8 cellular contexts compared by ENCODE assay signal in genomic region chr19:16078311-16078758, GRCh38. TPM values are rescaled to one million over a fixed set of nuclear protein-coding genes. Genes with fewer than 3 reads are reported as not detected.
A peak's percentile ranks its signal among the peaks of the same experiment; 100 is the strongest.
DNase-seq lines count a peak whose midpoint lies in the region; ATAC-seq, FAIRE-seq and TF ChIP-seq lines count a peak whose summit lies in the region.

No MANE protein-coding gene starts in this region.

- WGBS in mesenchymal stem cell, result 1% methylated on average over 9 of the region's 9 CpGs
- 15 to 27% methylated on average over 3 to 9 of the region's 9 CpGs for WGBS in upper lobe of left lung, 2 donors

- peaks cover 69% of the 10 kb centered on the region for H3K4me1 Mint-ChIP-seq in chondrocyte (ENCODE audit: low read depth)

- H3K79me1 ChIP-seq in mesenchymal stem cell (replicated peaks; ENCODE audit: low read length, poor library complexity, severe bottlenecking), result no peaks in the 10 kb centered on the region

- H3K14ac ChIP-seq in mesenchymal stem cell (ENCODE audit: low read length in 2 of 2), result peak overlapping the region in 1 of 2 experiments; percentile 64

- ATAC-seq in upper lobe of left lung (ENCODE audit: low FRiP score in 2 of 2) (peak in 1 of 2 donors; percentile 23), GM19455 (IDR thresholded peaks at IDR 0.05; ENCODE audit: unreplicated experiment) (no peak)

- H3K27me3 Mint-ChIP-seq in chondrocyte (ENCODE audit: low read depth), result no peaks in the 10 kb centered on the region

- TF ChIP-seq POLR2A in GM18526 (IDR thresholded peaks at IDR 0.05; ENCODE audit: extremely low read depth, insufficient read length) (peak; percentile 11), upper lobe of left lung (IDR thresholded peaks at IDR 0.05) (no peak)

- H3K9ac ChIP-seq in mesenchymal stem cell (ENCODE audit: low read length), result peak overlapping the region; percentile 96

- H3K4me3 ChIP-seq in SJSA1, result peak overlapping the region; percentile 97
- H3K4me3 ChIP-seq in mesenchymal stem cell (ENCODE audit: insufficient read depth in 1 of 2, low read depth in 1 of 2, low read length in 2 of 2), result peak overlapping the region; percentile 96 to 100
- peak overlapping the region; percentile 78 to 98 (median 88) for H3K4me3 ChIP-seq in upper lobe of left lung

- peak overlapping the region; percentile 91 for H2BK120ac ChIP-seq in mesenchymal stem cell (ENCODE audit: low read depth, low read length)

- H3K36me3 ChIP-seq in SJSA1 (peaks cover 64% of the 10 kb centered on the region), mesenchymal stem cell (ENCODE audit: control insufficient read depth in 1 of 2, insufficient read depth in 2 of 2, low read depth in 1 of 2, low read length in 2 of 2) (peaks cover 34 to 51% of the 10 kb centered on the region in 2 experiments), upper lobe of left lung (peaks cover 0 to 39% (median 22%) of the 10 kb centered on the region in 4 donors)

- H2BK12ac ChIP-seq in mesenchymal stem cell (ENCODE audit: low read length in 2 of 2), result no peak overlapping the region

- peak overlapping the region; percentile 79 for H2AK5ac ChIP-seq in mesenchymal stem cell (ENCODE audit: low read length, severe bottlenecking)

- H2BK15ac ChIP-seq in mesenchymal stem cell (ENCODE audit: low read depth, poor library complexity, severe bottlenecking), result peak overlapping the region; percentile 26

- H3K27me3 ChIP-seq in SJSA1 (replicated peaks) (no peaks in the 10 kb centered on the region), mesenchymal stem cell (ENCODE audit: control insufficient read depth in 1 of 2, insufficient read depth in 1 of 2, low read length in 2 of 2) (no peaks in the 10 kb centered on the region), upper lobe of left lung (no peaks in the 10 kb centered on the region)

- H3K18ac ChIP-seq in mesenchymal stem cell (ENCODE audit: low read depth in 1 of 2, low read length in 2 of 2), result peak overlapping the region; percentile 69 to 88

- H3K4me1 ChIP-seq in SJSA1 (replicated peaks), result peaks cover 37% of the 10 kb centered on the region
- peaks cover 12% of the 10 kb centered on the region for H3K4me1 ChIP-seq in mesenchymal stem cell (ENCODE audit: control insufficient read depth, insufficient read depth, low read depth, low read length)
- H3K4me1 ChIP-seq in upper lobe of left lung, result peaks cover 49 to 77% (median 57%) of the 10 kb centered on the region in 4 donors

- no peaks in the 10 kb centered on the region for H3K9me3 Mint-ChIP-seq in chondrocyte (ENCODE audit: low read depth)

- H3K4me2 ChIP-seq in mesenchymal stem cell (ENCODE audit: low read length, poor library complexity, severe bottlenecking), result peak overlapping the region; percentile 68

- H2AFZ ChIP-seq in mesenchymal stem cell (ENCODE audit: low read depth, low read length), result no peak overlapping the region

- peak overlapping the region; percentile 99 for H3K27ac Mint-ChIP-seq in chondrocyte (ENCODE audit: unreplicated experiment)

- H3K4ac ChIP-seq in mesenchymal stem cell (ENCODE audit: low read depth in 1 of 2, low read length in 2 of 2), result peak overlapping the region; percentile 32 to 92

- no peak for FAIRE-seq in urothelium cell line (lab: Jason Lieb, UNC)

- peak overlapping the region; percentile 73 for H2BK5ac ChIP-seq in mesenchymal stem cell (ENCODE audit: low read depth, low read length, poor library complexity, severe bottlenecking)

- peak overlapping the region; percentile 96 for H4K8ac ChIP-seq in mesenchymal stem cell (ENCODE audit: low read length)

- no peak for TF ChIP-seq EP300 in upper lobe of left lung (IDR thresholded peaks at IDR 0.05)

- peaks cover 32% of the 10 kb centered on the region for H3K36me3 Mint-ChIP-seq in chondrocyte (ENCODE audit: low read depth)

- peak overlapping the region; percentile 97 for H3K4me3 Mint-ChIP-seq in chondrocyte (ENCODE audit: unreplicated experiment)

- no peak overlapping the region for H3K23ac ChIP-seq in mesenchymal stem cell (ENCODE audit: low read length in 2 of 2)

- H4K91ac ChIP-seq in mesenchymal stem cell (ENCODE audit: low read length), result peak overlapping the region; percentile 95

- TF ChIP-seq CTCF in chondrocyte (IDR thresholded peaks at IDR 0.05), result no peak
- TF ChIP-seq CTCF in upper lobe of left lung (IDR thresholded peaks at IDR 0.05), result no peak

- peak in 1 of 2 experiments; percentile 66 for DNase-seq in SJSA1 (ENCODE audit: low read depth in 1 of 2, low spot score in 2 of 2)
- DNase-seq in chondrocyte (ENCODE audit: low spot score), result peak; percentile 39
- DNase-seq in mesenchymal stem cell, result no peak
- no peak for DNase-seq in upper lobe of left lung
- no peak for DNase-seq in urothelium cell line (ENCODE audit: low spot score)
- no peak for DNase-seq in glomerular visceral epithelial cell (ENCODE audit: extremely low spot score)

- H3K9me3 ChIP-seq in SJSA1 (replicated peaks) (no peaks in the 10 kb centered on the region), mesenchymal stem cell (ENCODE audit: control insufficient read depth, low read length) (no peaks in the 10 kb centered on the region), upper lobe of left lung (no peaks in the 10 kb centered on the region)

- H3K27ac ChIP-seq in SJSA1, result peak overlapping the region; percentile 98
- peak overlapping the region; percentile 98 for H3K27ac ChIP-seq in mesenchymal stem cell (ENCODE audit: low read length, poor library complexity, severe bottlenecking)
- peak overlapping the region; percentile 99 to 100 (median 99) for H3K27ac ChIP-seq in upper lobe of left lung

RNA-seq across cellular contexts. Expression of gene TPM4, which starts 2.0 kb away (rescaled TPM):
- 1,990 and 2,203 TPM in 2 replicates for total RNA-seq in SJSA1 (2014; rRNA removed; shearing (Covaris generic))
- total RNA-seq in chondrocyte (774 to 1,188 TPM (median 1,175 TPM) in 3 replicates), upper lobe of left lung (100 to 1,000 TPM; 258 to 569 (median 392) TPM)
- polyA plus RNA-seq in mesenchymal stem cell (2013, experiment 1 of 2), result 881 TPM
- polyA plus RNA-seq in mesenchymal stem cell (2013, experiment 2 of 2), result 886 TPM

RNA-seq across cellular contexts. Expression of gene RAB8A, which starts 33.4 kb away (rescaled TPM):
- total RNA-seq in SJSA1 (2014; rRNA removed; shearing (Covaris generic)), result 44.8 and 69.5 TPM in 2 replicates
- total RNA-seq in chondrocyte, result 65.5 to 73.7 TPM (median 69.9 TPM) in 3 replicates
- polyA plus RNA-seq in mesenchymal stem cell (2013, experiment 1 of 2), result 54.8 TPM
- 54.2 TPM for polyA plus RNA-seq in mesenchymal stem cell (2013, experiment 2 of 2)
- 100 to 1,000 TPM in 1 of 6 donors, 10 to 100 TPM in 5; 29.3 to 117 (median 60.6) TPM for total RNA-seq in upper lobe of left lung
